Comparison of ENCODE assay signal across 1 cellular context in genomic region chr17:42334667-42335066, GRCh38.
TF ChIP-seq lines count a peak whose summit lies in the region.

No MANE protein-coding gene starts in this region.

TF ChIP-seq in endothelial cell of umbilical vein, 7 proteins besides CTCF, POLR2A, EP300 and RAD21:
- no peak for TF ChIP-seq FOS (IDR thresholded peaks at IDR 0.05; ENCODE audit: borderline replicate concordance, insufficient read depth, low read length)
- no peak for TF ChIP-seq POLR2AphosphoS5 (IDR thresholded peaks at IDR 0.05; ENCODE audit: insufficient read depth, low read depth, low read length)
- TF ChIP-seq MYC (IDR thresholded peaks at IDR 0.05; ENCODE audit: low read depth, low read length) = no peak
- no peak for TF ChIP-seq MAX (IDR thresholded peaks at IDR 0.05; ENCODE audit: insufficient read depth, insufficient read length)
- no peak for TF ChIP-seq GATA2 (IDR thresholded peaks at IDR 0.05; ENCODE audit: insufficient read depth, insufficient read length, low read depth, low read length)
- no peak for TF ChIP-seq JUN (IDR thresholded peaks at IDR 0.05; ENCODE audit: borderline replicate concordance, insufficient read depth, insufficient read length, low read depth)
- no peak for TF ChIP-seq EZH2 (IDR thresholded peaks at IDR 0.05; ENCODE audit: borderline replicate concordance, low read depth, low read length, severe bottlenecking)
